19 cellular contexts compared by ENCODE assay signal in genomic region chr12:72288911-72289310, GRCh38. TPM values are rescaled to one million over a fixed set of nuclear protein-coding genes. Genes with fewer than 3 reads are reported as not detected.
"Had no signal": no experiment of that assay in that cellular context is flagged by ENCODE, and none has a peak within 500 bp of the region (broad histone marks: within the 10 kb centered on the region; RNA-seq: fewer than 3 reads in every experiment).

No MANE protein-coding gene starts in this region.

- H3K36me3 ChIP-seq: gastrocnemius medialis, neutrophil, tibial nerve, upper lobe of right lung, vagina had no signal

- FAIRE-seq: colon had no signal

- DNase-seq: effector memory CD8-positive, alpha-beta T cell; gastrocnemius medialis; immature natural killer cell; left colon; mammary epithelial cell; naive thymus-derived CD4-positive, alpha-beta T cell; psoas muscle; stimulated activated CD4-positive, alpha-beta T cell treated with anti-CD3 and anti-CD28 coated beads, Interleukin-2, amount 100 ng/mL, for 24 hours; stimulated activated CD4-positive, alpha-beta T cell treated with anti-CD3 and anti-CD28 coated beads, Interleukin-4, amount 100 ng/mL, for 4 hours; stimulated activated naive B cell treated with anti-CD40 and anti-IgM and Interleukin-4, amounts not matched to agents 10 μg/mL and 1 μg/mL and 100 μg/mL, for 72 hours; stimulated activated naive CD8-positive, alpha-beta T cell treated with anti-CD3 and anti-CD28 coated beads, Interleukin-15, amount 100 ng/mL, for 72 hours; testis; upper lobe of right lung had no signal

- H3K4me3 Mint-ChIP-seq: dendritic cell treated with granulocyte-macrophage colony-stimulating factor and Interleukin-4, amounts not matched to agents 40 ng/mL and 50 ng/mL, for 4 days; effector memory CD8-positive, alpha-beta T cell; immature natural killer cell; naive thymus-derived CD4-positive, alpha-beta T cell; stimulated activated naive B cell treated with anti-CD40 and anti-IgM and Interleukin-4, amounts not matched to agents 10 μg/mL and 1 μg/mL and 100 μg/mL, for 72 hours; stimulated activated naive CD8-positive, alpha-beta T cell treated with anti-CD3 and anti-CD28 coated beads, Interleukin-15, amount 100 ng/mL, for 72 hours had no signal

- H3K9me3 Mint-ChIP-seq: dendritic cell treated with granulocyte-macrophage colony-stimulating factor and Interleukin-4, amounts not matched to agents 40 ng/mL and 50 ng/mL, for 4 days; effector memory CD8-positive, alpha-beta T cell had no signal

- H3K27ac ChIP-seq: gastrocnemius medialis, neutrophil, psoas muscle, skin epidermis, testis, tibial nerve, upper lobe of right lung, vagina had no signal

- H3K36me3 Mint-ChIP-seq: immature natural killer cell; naive thymus-derived CD4-positive, alpha-beta T cell; stimulated activated naive B cell treated with anti-CD40 and anti-IgM and Interleukin-4, amounts not matched to agents 10 μg/mL and 1 μg/mL and 100 μg/mL, for 72 hours had no signal

- H3K27ac Mint-ChIP-seq: dendritic cell treated with granulocyte-macrophage colony-stimulating factor and Interleukin-4, amounts not matched to agents 40 ng/mL and 50 ng/mL, for 4 days; effector memory CD8-positive, alpha-beta T cell; immature natural killer cell; naive thymus-derived CD4-positive, alpha-beta T cell; stimulated activated naive B cell treated with anti-CD40 and anti-IgM and Interleukin-4, amounts not matched to agents 10 μg/mL and 1 μg/mL and 100 μg/mL, for 72 hours; stimulated activated naive CD8-positive, alpha-beta T cell treated with anti-CD3 and anti-CD28 coated beads, Interleukin-15, amount 100 ng/mL, for 72 hours had no signal

- H3K4me1 ChIP-seq: gastrocnemius medialis, psoas muscle, testis, tibial nerve, upper lobe of right lung, vagina had no signal

- H3K9me3 ChIP-seq: gastrocnemius medialis, neutrophil, psoas muscle, testis, tibial nerve, upper lobe of right lung, vagina had no signal

- H3K4me3 ChIP-seq: gastrocnemius medialis, psoas muscle, skin epidermis, testis, tibial nerve, upper lobe of right lung, vagina had no signal

- H3K4me1 Mint-ChIP-seq: immature natural killer cell; naive thymus-derived CD4-positive, alpha-beta T cell; stimulated activated naive B cell treated with anti-CD40 and anti-IgM and Interleukin-4, amounts not matched to agents 10 μg/mL and 1 μg/mL and 100 μg/mL, for 72 hours; stimulated activated naive CD8-positive, alpha-beta T cell treated with anti-CD3 and anti-CD28 coated beads, Interleukin-15, amount 100 ng/mL, for 72 hours had no signal

- H3K27me3 Mint-ChIP-seq: dendritic cell treated with granulocyte-macrophage colony-stimulating factor and Interleukin-4, amounts not matched to agents 40 ng/mL and 50 ng/mL, for 4 days; effector memory CD8-positive, alpha-beta T cell; stimulated activated naive B cell treated with anti-CD40 and anti-IgM and Interleukin-4, amounts not matched to agents 10 μg/mL and 1 μg/mL and 100 μg/mL, for 72 hours; stimulated activated naive CD8-positive, alpha-beta T cell treated with anti-CD3 and anti-CD28 coated beads, Interleukin-15, amount 100 ng/mL, for 72 hours had no signal

RNA-seq across cellular contexts. Expression of gene TRHDE, which starts 16.7 kb away (rescaled TPM):
- total RNA-seq: naive thymus-derived CD4-positive, alpha-beta T cell had no signal
- polyA plus RNA-seq: immature natural killer cell; naive thymus-derived CD4-positive, alpha-beta T cell had no signal
